ENCODE assay signal across 11 cellular contexts in genomic region chr4:2914220-2915126, GRCh38. TPM values are rescaled to one million over a fixed set of nuclear protein-coding genes. Genes with fewer than 3 reads are reported as not detected.
DNase-seq lines count a peak whose midpoint lies in the region; ATAC-seq and TF ChIP-seq lines count a peak whose summit lies in the region.
"Had no signal": no experiment of that assay in that cellular context is flagged by ENCODE, and none has a peak within 500 bp of the region (broad histone marks: within the 10 kb centered on the region; RNA-seq: fewer than 3 reads in every experiment).

No MANE protein-coding gene starts in this region.

- no peak overlapping the region for H3K27ac Mint-ChIP-seq in MCF 10A (ENCODE audit: low read depth, unreplicated experiment)
- no peak overlapping the region for H3K27ac Mint-ChIP-seq in CD4-positive, alpha-beta T cell

- intact Hi-C loops in breast epithelium (cut with DNase I; ENCODE audit: low total_unique reads), result no loop called here
- intact Hi-C loops in MCF 10A (cut with micrococcal nuclease), result no loop called here
- intact Hi-C loops in aorta (cut with DNase I), result no loop called here
- intact Hi-C loops in CD4-positive, alpha-beta T cell (cut with DNase I, micrococcal nuclease), result no loop called here

- H3K4me1 ChIP-seq in breast epithelium (peaks cover 0 to 4% of the 10 kb centered on the region in 2 donors), lung (ENCODE audit: control insufficient read depth in 2 of 2, insufficient read depth in 2 of 2, low read length in 2 of 2) (peaks cover 0 to 3% of the 10 kb centered on the region in 2 donors), aorta (ENCODE audit: control insufficient read depth in 1 of 2, insufficient read depth in 2 of 2, low read length in 2 of 2) (no peaks in the 10 kb centered on the region)

- H3K27me3 Mint-ChIP-seq in MCF 10A (ENCODE audit: insufficient read depth, unreplicated experiment), result no peaks in the 10 kb centered on the region
- no peaks in the 10 kb centered on the region for H3K27me3 Mint-ChIP-seq in CD4-positive, alpha-beta T cell

- H3K4me3 ChIP-seq in breast epithelium (no peak overlapping the region), WERI-Rb-1 (ENCODE audit: low read depth, low read length) (no peak overlapping the region), lung (no peak overlapping the region), aorta (ENCODE audit: low read length in 2 of 2) (no peak overlapping the region), coronary artery (no peak overlapping the region)

- BruUV-seq in MCF 10A (replicated peaks; lab: Mats Ljungman, UMichigan), result no TSS peak

- 35 to 59% methylated on average over 15 to 16 of the region's 16 CpGs for WGBS in lung, 2 donors
- WGBS in aorta, 2 donors, result 82 to 86% methylated on average over 16 of the region's 16 CpGs

- H3K36me3 ChIP-seq in breast epithelium (no peaks in the 10 kb centered on the region), WERI-Rb-1 (peaks cover 80% of the 10 kb centered on the region), lung (ENCODE audit: control insufficient read depth in 2 of 2, insufficient read depth in 2 of 2, low read length in 2 of 2) (peaks cover 20 to 38% of the 10 kb centered on the region in 2 donors), aorta (ENCODE audit: control insufficient read depth in 1 of 2, insufficient read depth in 2 of 2, low read length in 1 of 2) (peaks cover 0 to 6% of the 10 kb centered on the region in 2 donors)

- H3K9me3 Mint-ChIP-seq in MCF 10A (ENCODE audit: unreplicated experiment), result no peaks in the 10 kb centered on the region
- no peaks in the 10 kb centered on the region for H3K9me3 Mint-ChIP-seq in CD4-positive, alpha-beta T cell

- H3K4me1 Mint-ChIP-seq in MCF 10A (ENCODE audit: insufficient read depth, unreplicated experiment), result no peaks in the 10 kb centered on the region
- H3K4me1 Mint-ChIP-seq in CD4-positive, alpha-beta T cell (ENCODE audit: low read depth), result peaks cover 23% of the 10 kb centered on the region

- no peak for TF ChIP-seq CTCF in breast epithelium (IDR thresholded peaks at IDR 0.05)
- TF ChIP-seq CTCF in MCF 10A (IDR thresholded peaks at IDR 0.05; ENCODE audit: unreplicated experiment), result no peak
- TF ChIP-seq CTCF in WERI-Rb-1 (IDR thresholded peaks at IDR 0.05; ENCODE audit: low read depth, low read length), result 0 out of 2 replicates have a peak, but pooled peaks have one; percentile 1
- no peak for TF ChIP-seq CTCF in lung (IDR thresholded peaks at IDR 0.05; ENCODE audit: control extremely low read depth, extremely low read depth)
- no peak for TF ChIP-seq CTCF in coronary artery (IDR thresholded peaks at IDR 0.05)
- TF ChIP-seq CTCF in CD4-positive, alpha-beta T cell (IDR thresholded peaks at IDR 0.05), result no peak

- H3K9me3 ChIP-seq in breast epithelium, result no peaks in the 10 kb centered on the region
- no peaks in the 10 kb centered on the region for H3K9me3 ChIP-seq in WERI-Rb-1 (ENCODE audit: severe bottlenecking)
- H3K9me3 ChIP-seq in lung (ENCODE audit: control insufficient read depth in 2 of 2, insufficient read depth in 1 of 2, low read length in 1 of 2), result no peaks in the 10 kb centered on the region
- no peaks in the 10 kb centered on the region for H3K9me3 ChIP-seq in aorta (ENCODE audit: control insufficient read depth, low read length)
- no peaks in the 10 kb centered on the region for H3K9me3 ChIP-seq in CD4-positive, alpha-beta T cell (ENCODE audit: control insufficient read depth, low read length)

- DNase-seq in breast epithelium (ENCODE audit: low spot score in 2 of 2) (no peak), MCF 10A (ENCODE audit: unreplicated experiment) (no peak), WERI-Rb-1 (no peak), lung (ENCODE audit: low spot score) (peak; percentile 61), aorta (peak; percentile 31 to 62), DMS 273 treated with DMSO at 0.1 percent for 48 hours (lab: John Stamatoyannopoulos, UW) (no peak), coronary artery (ENCODE audit: low spot score) (no peak)
- no peak for DNase-seq in CD4-positive, alpha-beta T cell
- DNase-seq: NCI-H446; occipital lobe; stimulated activated CD4-positive, alpha-beta T cell treated with anti-CD3 and anti-CD28 coated beads, Interleukin-15, amount 100 ng/mL, for 24 hours had no signal

- no peak overlapping the region for H3K4me3 Mint-ChIP-seq in MCF 10A (ENCODE audit: unreplicated experiment)
- H3K4me3 Mint-ChIP-seq in CD4-positive, alpha-beta T cell, result no peak overlapping the region

- CTCF ChIA-PET in MCF 10A (lab: Yijun Ruan, JAX), result interaction anchor here (0.7 to 1.1 kb wide), 2 partner anchors 16 to 28 kb away, joined by 4 read pairs; no protein-coding TSS in a partner anchor
- CTCF ChIA-PET in CD4-positive, alpha-beta T cell (lab: Charles Lee), result no interaction called here

- H3K36me3 Mint-ChIP-seq in MCF 10A (ENCODE audit: insufficient read depth, unreplicated experiment), result peaks cover 62% of the 10 kb centered on the region
- H3K36me3 Mint-ChIP-seq in CD4-positive, alpha-beta T cell (ENCODE audit: low read depth), result peaks cover 82% of the 10 kb centered on the region

- H3K27ac ChIP-seq in breast epithelium, result peak overlapping the region; percentile 73 to 75
- no peak overlapping the region for H3K27ac ChIP-seq in WERI-Rb-1
- peak overlapping the region in 1 of 2 donors; percentile 66 for H3K27ac ChIP-seq in lung (ENCODE audit: low read depth in 1 of 2, low read length in 1 of 2)
- no peak overlapping the region for H3K27ac ChIP-seq in aorta (ENCODE audit: low read depth in 1 of 2, low read length in 2 of 2)
- no peak overlapping the region for H3K27ac ChIP-seq in coronary artery
- no peak overlapping the region for H3K27ac ChIP-seq in CD4-positive, alpha-beta T cell (ENCODE audit: low read depth, low read length)

- POLR2A ChIA-PET in MCF 10A (lab: Yijun Ruan, JAX), result interaction anchor here (0.7 kb wide), 1 partner anchor 112 kb away, joined by 5 read pairs; no protein-coding TSS in a partner anchor
- POLR2A ChIA-PET in CD4-positive, alpha-beta T cell (lab: Charles Lee), result no interaction called here

- no peak for TF ChIP-seq POLR2A in breast epithelium (IDR thresholded peaks at IDR 0.05)

- H3K27me3 ChIP-seq in breast epithelium, result no peaks in the 10 kb centered on the region
- H3K27me3 ChIP-seq in WERI-Rb-1 (ENCODE audit: insufficient read depth, low read depth, severe bottlenecking), result no peaks in the 10 kb centered on the region
- no peaks in the 10 kb centered on the region for H3K27me3 ChIP-seq in lung (ENCODE audit: control insufficient read depth, insufficient read depth)
- no peaks in the 10 kb centered on the region for H3K27me3 ChIP-seq in aorta (ENCODE audit: control insufficient read depth in 1 of 2, insufficient read depth in 2 of 2, low read length in 1 of 2)
- no peaks in the 10 kb centered on the region for H3K27me3 ChIP-seq in CD4-positive, alpha-beta T cell (ENCODE audit: control insufficient read depth, insufficient read depth, low read length)

- ATAC-seq in lung (ENCODE audit: insufficient read depth, low FRiP score) (peak; percentile 67), aorta (ENCODE audit: low FRiP score) (no peak)
- no peak for ATAC-seq in CD4-positive, alpha-beta T cell (ENCODE audit: poor library complexity)

RNA-seq across cellular contexts. Expression of gene NOP14, which starts 48.7 kb away (rescaled TPM):
- total RNA-seq in breast epithelium (10 to 100 TPM; 21.2 to 33.1 (median 23.4) TPM), MCF 10A (2022) (44.0 and 65.6 TPM in 2 replicates), lung (10 to 100 TPM; 13.3 to 25.4 TPM), aorta (10 to 100 TPM; 15.0 to 15.5 TPM)
- polyA plus RNA-seq in lung (10 to 100 TPM; 18.9 to 20.4 TPM), aorta (1 to 10 TPM; 8.0 to 8.5 TPM)
- total RNA-seq in CD4-positive, alpha-beta T cell, result 10 to 100 TPM; 21.8 TPM

RNA-seq across cellular contexts. Expression of gene GRK4, which starts 48.9 kb away (rescaled TPM):
- total RNA-seq in breast epithelium (1 to 10 TPM; 3.8 to 6.9 (median 5.8) TPM), MCF 10A (2022) (4.5 and 5.9 TPM in 2 replicates), lung (1 to 10 TPM; 4.6 to 6.7 TPM), aorta (10 to 100 TPM in 1 of 2 donors, 1 to 10 TPM in 1; 3.6 to 10.3 TPM)
- polyA plus RNA-seq in lung (1 to 10 TPM; 1.8 to 1.9 TPM), aorta (10 to 100 TPM in 1 of 2 donors, 1 to 10 TPM in 1; 4.1 to 10.8 TPM)
- total RNA-seq in CD4-positive, alpha-beta T cell, result 1 to 10 TPM; 1.2 to 1.8 TPM

Comparison
In these comparisons a context has a peak if more than half of its experiments do, and no peak if none do; other contexts are left out.
1. DNase-seq: peak in lung (single experiment) and aorta (2 of 2); none in breast epithelium (0 of 2), MCF 10A (single experiment), WERI-Rb-1 (single experiment), DMS 273 treated with DMSO at 0.1 percent for 48 hours (single experiment), coronary artery (single experiment) and CD4-positive, alpha-beta T cell (0 of 10).
2. H3K27ac ChIP-seq: peak in breast epithelium (2 of 2); none in WERI-Rb-1 (single experiment), aorta (0 of 2), coronary artery (0 of 2) and CD4-positive, alpha-beta T cell (single experiment).